26 cellular contexts compared by ENCODE assay signal in genomic region chr19:51508059-51508733, GRCh38. TPM values are rescaled to one million over a fixed set of nuclear protein-coding genes. Genes with fewer than 3 reads are reported as not detected.
"Had no signal": no experiment of that assay in that cellular context is flagged by ENCODE, and none has a peak within 500 bp of the region (broad histone marks: within the 10 kb centered on the region; RNA-seq: fewer than 3 reads in every experiment).

No MANE protein-coding gene starts in this region.

- ATAC-seq: activated naive CD4-positive, alpha-beta T cell treated with anti-CD3 and anti-CD28 coated beads, Interleukin-2, amount 50 U/mL, for 72 hours; naive thymus-derived CD8-positive, alpha-beta T cell had no signal

- H3K4me1 Mint-ChIP-seq: brain, neural progenitor cell had no signal

- H3K27ac Mint-ChIP-seq: activated CD4-positive, alpha-beta memory T cell treated with anti-CD3 and anti-CD28 coated beads, Interleukin-2, amount 10 ng/mL, durations not matched to agents 7 days and 5 days; activated naive CD4-positive, alpha-beta T cell treated with anti-CD3 and anti-CD28 coated beads, Interleukin-2, amount 50 U/mL, for 72 hours; brain; naive thymus-derived CD8-positive, alpha-beta T cell; neural progenitor cell; progenitor cell of endocrine pancreas had no signal

- H3K9me3 Mint-ChIP-seq: neural progenitor cell had no signal

- H3K4me3 Mint-ChIP-seq: activated CD4-positive, alpha-beta memory T cell treated with anti-CD3 and anti-CD28 coated beads, Interleukin-2, amount 10 ng/mL, durations not matched to agents 7 days and 5 days; brain; naive thymus-derived CD8-positive, alpha-beta T cell; neural progenitor cell had no signal

- H3K36me3 Mint-ChIP-seq: brain, neural progenitor cell had no signal

- DNase-seq: activated CD4-positive, alpha-beta memory T cell treated with anti-CD3 and anti-CD28 coated beads, Interleukin-2, amount 10 ng/mL, durations not matched to agents 7 days and 5 days; activated CD4-positive, alpha-beta T cell treated with anti-CD3 and anti-CD28 coated beads for 48 hours; activated gamma-delta T cell treated with Interleukin-2 at 50 U/mL for 16 hours; aorta; effector CD4-positive, alpha-beta T cell; foreskin fibroblast; left ventricle myocardium inferior; retina; sigmoid colon; stimulated activated CD4-positive, alpha-beta T cell treated with anti-CD3 and anti-CD28 coated beads, Interleukin-2, amount 100 ng/mL, for 48 hours; stimulated activated naive CD4-positive, alpha-beta T cell treated with Interleukin-2 at 50 U/mL for 16 hours had no signal

RNA-seq across cellular contexts. Expression of gene SIGLEC12, which starts 6.6 kb away (rescaled TPM):
- total RNA-seq: cardiac septum; chondrocyte; epithelial cell of proximal tubule; fibroblast of lung; glomerular endothelial cell; lung microvascular endothelial cell; naive thymus-derived CD8-positive, alpha-beta T cell; progenitor cell of endocrine pancreas; smooth muscle cell had no signal

RNA-seq across cellular contexts. Expression of gene SIGLEC6, which starts 23.3 kb away (rescaled TPM):
- total RNA-seq: activated naive CD4-positive, alpha-beta T cell treated with anti-CD3 and anti-CD28 coated beads, Interleukin-2, amount 50 U/mL, for 72 hours; chondrocyte; epithelial cell of proximal tubule; fibroblast of lung; glomerular endothelial cell; lung microvascular endothelial cell; osteoblast; progenitor cell of endocrine pancreas had no signal

RNA-seq across cellular contexts. Expression of gene CEACAM18, which starts 29.9 kb away (rescaled TPM):
- total RNA-seq: activated CD4-positive, alpha-beta memory T cell treated with anti-CD3 and anti-CD28 coated beads, Interleukin-2, amount 10 ng/mL, durations not matched to agents 7 days and 5 days; activated naive CD4-positive, alpha-beta T cell treated with anti-CD3 and anti-CD28 coated beads, Interleukin-2, amount 50 U/mL, for 72 hours; aorta; cardiac septum; chondrocyte; epithelial cell of proximal tubule; fibroblast of lung; glomerular endothelial cell; left ventricle myocardium inferior; lung microvascular endothelial cell; naive thymus-derived CD8-positive, alpha-beta T cell; osteoblast; progenitor cell of endocrine pancreas; sigmoid colon; smooth muscle cell; T-helper 2 cell treated with Interferon-gamma antibody and Interleukin-4, amounts not matched to agents 100 ng/mL and 5 ng/mL, for 36 hours; upper lobe of left lung had no signal

RNA-seq across cellular contexts. Expression of gene SIGLEC8, which starts 49.9 kb away (rescaled TPM):
- total RNA-seq: activated CD4-positive, alpha-beta memory T cell treated with anti-CD3 and anti-CD28 coated beads, Interleukin-2, amount 10 ng/mL, durations not matched to agents 7 days and 5 days; activated naive CD4-positive, alpha-beta T cell treated with anti-CD3 and anti-CD28 coated beads, Interleukin-2, amount 50 U/mL, for 72 hours; cardiac septum; chondrocyte; epithelial cell of proximal tubule; fibroblast of lung; glomerular endothelial cell; lung microvascular endothelial cell; naive thymus-derived CD8-positive, alpha-beta T cell; osteoblast; progenitor cell of endocrine pancreas; smooth muscle cell; T-helper 2 cell treated with Interferon-gamma antibody and Interleukin-4, amounts not matched to agents 100 ng/mL and 5 ng/mL, for 36 hours had no signal
